ENCODE assay signal across 16 cellular contexts in the genomic region with DNA sequence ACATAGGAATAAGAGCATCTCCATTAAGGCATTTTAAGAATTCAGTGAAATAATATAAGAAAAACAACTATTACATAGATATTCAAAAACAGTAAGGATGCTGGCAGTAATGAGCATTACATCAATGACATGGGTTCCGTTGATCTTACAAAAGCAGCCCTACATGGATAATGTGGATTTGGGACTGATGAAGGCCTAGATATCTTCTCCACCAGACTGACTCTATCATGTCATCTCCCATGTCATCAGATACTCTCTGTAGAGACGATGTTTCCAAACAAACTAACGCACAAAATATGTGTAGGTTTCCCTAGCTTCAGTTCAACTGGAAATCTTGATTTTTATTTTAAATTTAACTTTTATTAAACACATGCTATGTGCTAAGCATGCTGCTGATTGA. TPM values are rescaled to one million over a fixed set of nuclear protein-coding genes. Genes with fewer than 3 reads are reported as not detected.
A peak's percentile ranks its signal among the peaks of the same experiment; 100 is the strongest.
DNase-seq lines count a peak whose midpoint lies in the region; ATAC-seq and TF ChIP-seq lines count a peak whose summit lies in the region.
"Had no signal": no experiment of that assay in that cellular context is flagged by ENCODE, and none has a peak within 500 bp of the region (broad histone marks: within the 10 kb centered on the region; RNA-seq: fewer than 3 reads in every experiment).

No MANE protein-coding gene starts in this region.

- H3K36me3 ChIP-seq in BE2C: no peaks in the 10 kb centered on the region
- no peaks in the 10 kb centered on the region for H3K36me3 ChIP-seq in hepatocyte (replicated peaks; ENCODE audit: insufficient read depth, low read depth)
- H3K36me3 ChIP-seq in skeletal muscle satellite cell (ENCODE audit: insufficient read depth, low read length): no peaks in the 10 kb centered on the region

- H3K9me3 Mint-ChIP-seq in brain: peaks cover 7 to 15% (median 14%) of the 10 kb centered on the region in 5 experiments
- H3K9me3 Mint-ChIP-seq: activated T-helper 1 cell treated with anti-CD3 and anti-CD28 coated beads, Interleukin-12 subunit alpha, Interleukin-12 subunit beta, Interleukin-2, Interleukin-4 antibody, amounts not matched to agents 30 ng/mL and 10 ng/mL and 1 ng/mL, durations not matched to agents 14 hours and 24 hours and 36 hours had no signal

- DNase-seq in BE2C (no peak), hepatocyte (ENCODE audit: low spot score) (no peak), dermis blood vessel endothelial cell (no peak), mucosa of gallbladder (ENCODE audit: low spot score) (no peak), NCI-H345 treated with DMSO at 0.1 percent for 48 hours (lab: John Stamatoyannopoulos, UW; ENCODE audit: unreplicated experiment) (no peak)
- DNase-seq: activated CD4-positive, alpha-beta memory T cell treated with anti-CD3 and anti-CD28 coated beads for 36 hours; Karpas-422; mucosa of descending colon; posterior cingulate gyrus; SK-N-SH had no signal

- no peak overlapping the region for H2AFZ ChIP-seq in hepatocyte

- no peaks in the 10 kb centered on the region for H3K9me3 ChIP-seq in BE2C
- peaks cover 10% of the 10 kb centered on the region for H3K9me3 ChIP-seq in hepatocyte (ENCODE audit: low read depth)
- H3K9me3 ChIP-seq in skeletal muscle satellite cell (replicated peaks; ENCODE audit: low read length): no peaks in the 10 kb centered on the region
- H3K9me3 ChIP-seq: mucosa of descending colon, SK-N-SH had no signal

- peaks cover 18% of the 10 kb centered on the region for H3K27me3 Mint-ChIP-seq in brain

- no peak for TF ChIP-seq CTCF in BE2C (IDR thresholded peaks at IDR 0.05; ENCODE audit: low read depth, low read length)
- no peak for TF ChIP-seq CTCF in brain (conservative IDR thresholded peaks at IDR 0.05)
- no peak for TF ChIP-seq CTCF in hepatocyte (IDR thresholded peaks at IDR 0.05; ENCODE audit: poor library complexity)

- peaks cover 69% of the 10 kb centered on the region for H3K79me2 ChIP-seq in hepatocyte

- H3K4me1 Mint-ChIP-seq in brain: peaks cover 31% of the 10 kb centered on the region

- peak overlapping the region; percentile 99 for H3K27ac ChIP-seq in hepatocyte
- H3K27ac ChIP-seq: HL-60 had no signal

- H3K4me1 ChIP-seq in BE2C: peaks cover 8% of the 10 kb centered on the region
- H3K4me1 ChIP-seq in hepatocyte (ENCODE audit: insufficient read depth): no peaks in the 10 kb centered on the region
- H3K4me1 ChIP-seq in skeletal muscle satellite cell (ENCODE audit: control insufficient read depth, insufficient read depth, low read length): peaks cover 21% of the 10 kb centered on the region

- H3K4me3 Mint-ChIP-seq in brain: peak overlapping the region in 3 of 5 experiments; percentile 30 to 98 (median 97)
- H3K4me3 Mint-ChIP-seq: activated CD4-positive, alpha-beta memory T cell treated with anti-CD3 and anti-CD28 coated beads for 36 hours; activated T-helper 1 cell treated with anti-CD3 and anti-CD28 coated beads, Interleukin-12 subunit alpha, Interleukin-12 subunit beta, Interleukin-2, Interleukin-4 antibody, amounts not matched to agents 30 ng/mL and 10 ng/mL and 1 ng/mL, durations not matched to agents 14 hours and 24 hours and 36 hours had no signal

- H3K4me2 ChIP-seq in hepatocyte (peak overlapping the region; percentile 76), skeletal muscle satellite cell (ENCODE audit: low read length) (peak overlapping the region; percentile 79)
- H3K4me2 ChIP-seq: SK-N-SH had no signal

- H4K20me1 ChIP-seq in hepatocyte (ENCODE audit: insufficient read depth, poor library complexity, severe bottlenecking): no peaks in the 10 kb centered on the region

- peaks cover 32% of the 10 kb centered on the region for H3K36me3 Mint-ChIP-seq in brain
- H3K36me3 Mint-ChIP-seq: activated CD4-positive, alpha-beta memory T cell treated with anti-CD3 and anti-CD28 coated beads for 36 hours had no signal

- 91% methylated on average over 3 of the region's 3 CpGs for WGBS in hepatocyte (ENCODE audit: low lambda C conversion rate, missing lambda C conversion rate)

- H3K4me3 ChIP-seq in BE2C (ENCODE audit: low read depth, low read length): peak overlapping the region; percentile 2; the same call in 1 of the 2 replicates
- no peak overlapping the region for H3K4me3 ChIP-seq in hepatocyte
- no peak overlapping the region for H3K4me3 ChIP-seq in skeletal muscle satellite cell (ENCODE audit: low read length)
- H3K4me3 ChIP-seq: mucosa of descending colon had no signal

- H3K9me2 ChIP-seq in hepatocyte (replicated peaks; ENCODE audit: insufficient read depth): no peaks in the 10 kb centered on the region
- H3K9me2 ChIP-seq: SK-N-SH had no signal

- ATAC-seq in HG03439 (IDR thresholded peaks at IDR 0.05; ENCODE audit: unreplicated experiment): no peak
- ATAC-seq: mucosa of descending colon had no signal

- H3K27me3 ChIP-seq in BE2C (no peaks in the 10 kb centered on the region), hepatocyte (no peaks in the 10 kb centered on the region), skeletal muscle satellite cell (ENCODE audit: control insufficient read depth, insufficient read depth, low read length) (no peaks in the 10 kb centered on the region)

- peak overlapping the region; percentile 88 for H3K9ac ChIP-seq in skeletal muscle satellite cell (ENCODE audit: low read depth, low read length)
- H3K9ac ChIP-seq: SK-N-SH had no signal

- peak overlapping the region in 2 of 5 experiments; percentile 60 to 77 for H3K27ac Mint-ChIP-seq in brain
- H3K27ac Mint-ChIP-seq: activated CD4-positive, alpha-beta memory T cell treated with anti-CD3 and anti-CD28 coated beads for 36 hours; activated T-helper 1 cell treated with anti-CD3 and anti-CD28 coated beads, Interleukin-12 subunit alpha, Interleukin-12 subunit beta, Interleukin-2, Interleukin-4 antibody, amounts not matched to agents 30 ng/mL and 10 ng/mL and 1 ng/mL, durations not matched to agents 14 hours and 24 hours and 36 hours had no signal

RNA-seq across cellular contexts. Expression of a gene that starts 3.6 kb away (rescaled TPM):
- 30.3 TPM for polyA plus RNA-seq in BE2C (2012; ENCODE audit: insufficient read depth, insufficient read length, low read depth)
- 2.8 TPM for polyA plus RNA-seq in brain (ENCODE audit: insufficient read depth, low read depth, low replicate concordance)
- 37.6 and 40.2 TPM in 2 replicates for total RNA-seq in hepatocyte
- 36.1 and 42.5 TPM in 2 replicates for polyA plus RNA-seq in hepatocyte
- 13.5 and 26.1 TPM in 2 replicates for total RNA-seq in skeletal muscle satellite cell (2012; rRNA removed)
- 1.1 and 2.7 TPM in 2 replicates for total RNA-seq in dermis blood vessel endothelial cell
- total RNA-seq in mucosa of gallbladder: 25.2 TPM
- total RNA-seq: activated CD4-positive, alpha-beta memory T cell treated with anti-CD3 and anti-CD28 coated beads for 36 hours; activated T-helper 1 cell treated with anti-CD3 and anti-CD28 coated beads, Interleukin-12 subunit alpha, Interleukin-12 subunit beta, Interleukin-2, Interleukin-4 antibody, amounts not matched to agents 30 ng/mL and 10 ng/mL and 1 ng/mL, durations not matched to agents 14 hours and 24 hours and 36 hours; OCI-LY7 had no signal
